In the genomic region with DNA sequence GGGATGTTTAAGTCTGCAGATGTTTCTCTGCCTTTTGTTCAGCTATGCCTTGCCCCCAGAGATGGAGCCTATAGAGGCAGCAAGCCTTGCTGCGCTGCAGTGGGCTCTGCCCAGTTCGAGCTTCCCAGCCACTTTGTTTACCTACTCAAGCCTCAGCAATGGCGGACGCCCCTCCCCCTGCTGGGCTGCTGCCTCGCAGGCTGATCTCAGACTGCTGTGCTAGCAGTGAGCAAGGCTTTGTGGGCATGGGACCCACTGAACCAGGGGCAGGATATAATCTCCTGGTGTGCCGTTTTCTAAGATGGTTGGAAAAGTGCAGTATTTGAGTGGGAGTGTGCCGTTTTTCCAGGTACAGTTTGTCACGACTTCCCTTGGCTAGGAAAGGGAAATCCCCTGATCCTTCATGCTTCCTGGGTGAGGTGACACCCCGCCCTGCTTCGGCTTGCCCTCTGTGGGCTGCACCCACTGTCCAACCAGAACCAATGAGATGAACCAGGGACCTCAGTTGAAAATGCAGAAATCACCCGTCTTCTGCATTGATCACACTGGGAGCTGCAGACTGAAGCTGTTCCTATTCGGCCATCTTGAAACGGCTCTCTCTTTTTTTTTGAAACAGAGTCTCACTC, we compare ENCODE assay signal across 1 cellular context.
TF ChIP-seq lines count a peak whose summit lies in the region.

No MANE protein-coding gene starts in this region.

TF ChIP-seq in HepG2, 621 proteins besides CTCF, POLR2A, EP300 and RAD21 (continued from another document and continues in another):
- TF ChIP-seq, protein P1, sequence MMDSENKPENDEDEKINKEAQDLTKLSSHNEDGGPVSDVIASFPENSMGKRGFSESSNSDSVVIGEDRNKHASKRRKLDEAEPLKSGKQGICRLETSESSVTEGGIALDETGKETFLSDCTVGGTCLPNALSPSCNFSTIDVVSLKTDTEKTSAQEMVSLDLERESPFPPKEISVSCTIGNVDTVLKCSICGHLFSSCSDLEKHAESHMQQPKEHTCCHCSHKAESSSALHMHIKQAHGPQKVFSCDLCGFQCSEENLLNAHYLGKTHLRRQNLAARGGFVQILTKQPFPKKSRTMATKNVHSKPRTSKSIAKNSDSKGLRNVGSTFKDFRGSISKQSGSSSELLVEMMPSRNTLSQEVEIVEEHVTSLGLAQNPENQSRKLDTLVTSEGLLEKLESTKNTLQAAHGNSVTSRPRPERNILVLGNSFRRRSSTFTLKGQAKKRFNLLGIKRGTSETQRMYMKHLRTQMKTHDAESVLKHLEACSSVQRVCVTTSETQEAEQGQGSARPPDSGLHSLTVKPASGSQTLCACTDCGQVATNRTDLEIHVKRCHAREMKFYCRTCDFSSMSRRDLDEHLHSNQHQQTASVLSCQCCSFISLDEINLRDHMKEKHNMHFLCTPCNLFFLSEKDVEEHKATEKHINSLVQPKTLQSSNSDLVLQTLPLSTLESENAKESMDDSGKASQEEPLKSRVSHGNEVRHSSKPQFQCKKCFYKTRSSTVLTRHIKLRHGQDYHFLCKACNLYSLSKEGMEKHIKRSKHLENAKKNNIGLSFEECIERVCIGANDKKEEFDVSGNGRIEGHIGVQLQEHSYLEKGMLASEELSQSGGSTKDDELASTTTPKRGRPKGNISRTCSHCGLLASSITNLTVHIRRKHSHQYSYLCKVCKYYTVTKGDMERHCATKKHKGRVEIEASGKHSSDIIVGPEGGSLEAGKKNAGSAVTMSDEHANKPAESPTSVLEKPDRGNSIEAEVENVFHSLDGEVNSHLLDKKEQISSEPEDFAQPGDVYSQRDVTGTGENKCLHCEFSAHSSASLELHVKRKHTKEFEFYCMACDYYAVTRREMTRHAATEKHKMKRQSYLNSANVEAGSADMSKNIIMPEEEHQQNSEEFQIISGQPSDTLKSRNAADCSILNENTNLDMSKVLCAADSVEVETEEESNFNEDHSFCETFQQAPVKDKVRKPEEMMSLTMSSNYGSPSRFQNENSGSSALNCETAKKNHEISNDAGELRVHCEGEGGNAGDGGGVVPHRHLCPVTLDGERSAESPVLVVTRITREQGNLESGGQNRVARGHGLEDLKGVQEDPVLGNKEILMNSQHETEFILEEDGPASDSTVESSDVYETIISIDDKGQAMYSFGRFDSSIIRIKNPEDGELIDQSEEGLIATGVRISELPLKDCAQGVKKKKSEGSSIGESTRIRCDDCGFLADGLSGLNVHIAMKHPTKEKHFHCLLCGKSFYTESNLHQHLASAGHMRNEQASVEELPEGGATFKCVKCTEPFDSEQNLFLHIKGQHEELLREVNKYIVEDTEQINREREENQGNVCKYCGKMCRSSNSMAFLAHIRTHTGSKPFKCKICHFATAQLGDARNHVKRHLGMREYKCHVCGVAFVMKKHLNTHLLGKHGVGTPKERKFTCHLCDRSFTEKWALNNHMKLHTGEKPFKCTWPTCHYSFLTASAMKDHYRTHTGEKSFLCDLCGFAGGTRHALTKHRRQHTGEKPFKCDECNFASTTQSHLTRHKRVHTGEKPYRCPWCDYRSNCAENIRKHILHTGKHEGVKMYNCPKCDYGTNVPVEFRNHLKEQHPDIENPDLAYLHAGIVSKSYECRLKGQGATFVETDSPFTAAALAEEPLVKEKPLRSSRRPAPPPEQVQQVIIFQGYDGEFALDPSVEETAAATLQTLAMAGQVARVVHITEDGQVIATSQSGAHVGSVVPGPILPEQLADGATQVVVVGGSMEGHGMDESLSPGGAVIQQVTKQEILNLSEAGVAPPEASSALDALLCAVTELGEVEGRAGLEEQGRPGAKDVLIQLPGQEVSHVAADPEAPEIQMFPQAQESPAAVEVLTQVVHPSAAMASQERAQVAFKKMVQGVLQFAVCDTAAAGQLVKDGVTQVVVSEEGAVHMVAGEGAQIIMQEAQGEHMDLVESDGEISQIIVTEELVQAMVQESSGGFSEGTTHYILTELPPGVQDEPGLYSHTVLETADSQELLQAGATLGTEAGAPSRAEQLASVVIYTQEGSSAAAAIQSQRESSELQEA (CRISPR knock-in tag; IDR thresholded peaks at IDR 0.05; ENCODE audit: not compliant biosample characterization): no peak
- TF ChIP-seq, protein P2, sequence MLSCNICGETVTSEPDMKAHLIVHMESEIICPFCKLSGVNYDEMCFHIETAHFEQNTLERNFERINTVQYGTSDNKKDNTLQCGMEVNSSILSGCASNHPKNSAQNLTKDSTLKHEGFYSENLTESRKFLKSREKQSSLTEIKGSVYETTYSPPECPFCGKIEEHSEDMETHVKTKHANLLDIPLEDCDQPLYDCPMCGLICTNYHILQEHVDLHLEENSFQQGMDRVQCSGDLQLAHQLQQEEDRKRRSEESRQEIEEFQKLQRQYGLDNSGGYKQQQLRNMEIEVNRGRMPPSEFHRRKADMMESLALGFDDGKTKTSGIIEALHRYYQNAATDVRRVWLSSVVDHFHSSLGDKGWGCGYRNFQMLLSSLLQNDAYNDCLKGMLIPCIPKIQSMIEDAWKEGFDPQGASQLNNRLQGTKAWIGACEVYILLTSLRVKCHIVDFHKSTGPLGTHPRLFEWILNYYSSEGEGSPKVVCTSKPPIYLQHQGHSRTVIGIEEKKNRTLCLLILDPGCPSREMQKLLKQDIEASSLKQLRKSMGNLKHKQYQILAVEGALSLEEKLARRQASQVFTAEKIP (CRISPR knock-in tag; IDR thresholded peaks at IDR 0.05; ENCODE audit: borderline replicate concordance): no peak
- TF ChIP-seq ZNF484 (CRISPR knock-in tag; IDR thresholded peaks at IDR 0.05; ENCODE audit: borderline replicate concordance, low read depth): no peak
- no peak for TF ChIP-seq ZNF431 (CRISPR knock-in tag; IDR thresholded peaks at IDR 0.05; ENCODE audit: borderline replicate concordance, low read depth)
- TF ChIP-seq, protein P3, sequence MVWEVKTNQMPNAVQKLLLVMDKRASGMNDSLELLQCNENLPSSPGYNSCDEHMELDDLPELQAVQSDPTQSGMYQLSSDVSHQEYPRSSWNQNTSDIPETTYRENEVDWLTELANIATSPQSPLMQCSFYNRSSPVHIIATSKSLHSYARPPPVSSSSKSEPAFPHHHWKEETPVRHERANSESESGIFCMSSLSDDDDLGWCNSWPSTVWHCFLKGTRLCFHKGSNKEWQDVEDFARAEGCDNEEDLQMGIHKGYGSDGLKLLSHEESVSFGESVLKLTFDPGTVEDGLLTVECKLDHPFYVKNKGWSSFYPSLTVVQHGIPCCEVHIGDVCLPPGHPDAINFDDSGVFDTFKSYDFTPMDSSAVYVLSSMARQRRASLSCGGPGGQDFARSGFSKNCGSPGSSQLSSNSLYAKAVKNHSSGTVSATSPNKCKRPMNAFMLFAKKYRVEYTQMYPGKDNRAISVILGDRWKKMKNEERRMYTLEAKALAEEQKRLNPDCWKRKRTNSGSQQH (CRISPR knock-in tag; IDR thresholded peaks at IDR 0.05; ENCODE audit: low read depth): 0 out of 2 replicates have a peak, but pooled peaks have one; percentile 28
- TF ChIP-seq ZNF850 (CRISPR knock-in tag; conservative IDR thresholded peaks at IDR 0.05): no peak
- TF ChIP-seq, protein P4, sequence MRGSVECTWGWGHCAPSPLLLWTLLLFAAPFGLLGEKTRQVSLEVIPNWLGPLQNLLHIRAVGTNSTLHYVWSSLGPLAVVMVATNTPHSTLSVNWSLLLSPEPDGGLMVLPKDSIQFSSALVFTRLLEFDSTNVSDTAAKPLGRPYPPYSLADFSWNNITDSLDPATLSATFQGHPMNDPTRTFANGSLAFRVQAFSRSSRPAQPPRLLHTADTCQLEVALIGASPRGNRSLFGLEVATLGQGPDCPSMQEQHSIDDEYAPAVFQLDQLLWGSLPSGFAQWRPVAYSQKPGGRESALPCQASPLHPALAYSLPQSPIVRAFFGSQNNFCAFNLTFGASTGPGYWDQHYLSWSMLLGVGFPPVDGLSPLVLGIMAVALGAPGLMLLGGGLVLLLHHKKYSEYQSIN (CRISPR knock-in tag; IDR thresholded peaks at IDR 0.05; ENCODE audit: borderline replicate concordance): no peak
- no peak for TF ChIP-seq ZSCAN20 (CRISPR knock-in tag; IDR thresholded peaks at IDR 0.05; ENCODE audit: borderline replicate concordance)
- no peak for TF ChIP-seq RXRB (CRISPR knock-in tag; IDR thresholded peaks at IDR 0.05; ENCODE audit: borderline replicate concordance)
- no peak for TF ChIP-seq ATRX (CRISPR knock-in tag; IDR thresholded peaks at IDR 0.05; ENCODE audit: borderline replicate concordance)
- TF ChIP-seq ZNF350 (CRISPR knock-in tag; IDR thresholded peaks at IDR 0.05; ENCODE audit: borderline replicate concordance, low read depth): no peak
- TF ChIP-seq SNAPC2 (CRISPR knock-in tag; IDR thresholded peaks at IDR 0.05): no peak
- TF ChIP-seq, protein P5, sequence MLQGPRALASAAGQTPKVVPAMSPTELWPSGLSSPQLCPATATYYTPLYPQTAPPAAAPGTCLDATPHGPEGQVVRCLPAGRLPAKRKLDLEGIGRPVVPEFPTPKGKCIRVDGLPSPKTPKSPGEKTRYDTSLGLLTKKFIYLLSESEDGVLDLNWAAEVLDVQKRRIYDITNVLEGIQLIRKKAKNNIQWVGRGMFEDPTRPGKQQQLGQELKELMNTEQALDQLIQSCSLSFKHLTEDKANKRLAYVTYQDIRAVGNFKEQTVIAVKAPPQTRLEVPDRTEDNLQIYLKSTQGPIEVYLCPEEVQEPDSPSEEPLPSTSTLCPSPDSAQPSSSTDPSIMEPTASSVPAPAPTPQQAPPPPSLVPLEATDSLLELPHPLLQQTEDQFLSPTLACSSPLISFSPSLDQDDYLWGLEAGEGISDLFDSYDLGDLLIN (CRISPR knock-in tag; IDR thresholded peaks at IDR 0.05; ENCODE audit: borderline replicate concordance): no peak
- TF ChIP-seq CBX5 (CRISPR knock-in tag; IDR thresholded peaks at IDR 0.05; ENCODE audit: borderline replicate concordance): peak; percentile 20; the same call in 1 of the 2 replicates
- TF ChIP-seq KDM5B (CRISPR knock-in tag; IDR thresholded peaks at IDR 0.05; ENCODE audit: borderline replicate concordance): no peak; the same call in 1 of the 2 replicates
- no peak for TF ChIP-seq ELF3 (CRISPR knock-in tag; IDR thresholded peaks at IDR 0.05)
- no peak for TF ChIP-seq ZNF724P (CRISPR knock-in tag; IDR thresholded peaks at IDR 0.05; ENCODE audit: borderline replicate concordance)
- TF ChIP-seq MAZ (IDR thresholded peaks at IDR 0.05; ENCODE audit: borderline replicate concordance, low read depth, low read length): no peak
- no peak for TF ChIP-seq MAZ (CRISPR knock-in tag; IDR thresholded peaks at IDR 0.05; ENCODE audit: low read depth)
- TF ChIP-seq, protein P6, sequence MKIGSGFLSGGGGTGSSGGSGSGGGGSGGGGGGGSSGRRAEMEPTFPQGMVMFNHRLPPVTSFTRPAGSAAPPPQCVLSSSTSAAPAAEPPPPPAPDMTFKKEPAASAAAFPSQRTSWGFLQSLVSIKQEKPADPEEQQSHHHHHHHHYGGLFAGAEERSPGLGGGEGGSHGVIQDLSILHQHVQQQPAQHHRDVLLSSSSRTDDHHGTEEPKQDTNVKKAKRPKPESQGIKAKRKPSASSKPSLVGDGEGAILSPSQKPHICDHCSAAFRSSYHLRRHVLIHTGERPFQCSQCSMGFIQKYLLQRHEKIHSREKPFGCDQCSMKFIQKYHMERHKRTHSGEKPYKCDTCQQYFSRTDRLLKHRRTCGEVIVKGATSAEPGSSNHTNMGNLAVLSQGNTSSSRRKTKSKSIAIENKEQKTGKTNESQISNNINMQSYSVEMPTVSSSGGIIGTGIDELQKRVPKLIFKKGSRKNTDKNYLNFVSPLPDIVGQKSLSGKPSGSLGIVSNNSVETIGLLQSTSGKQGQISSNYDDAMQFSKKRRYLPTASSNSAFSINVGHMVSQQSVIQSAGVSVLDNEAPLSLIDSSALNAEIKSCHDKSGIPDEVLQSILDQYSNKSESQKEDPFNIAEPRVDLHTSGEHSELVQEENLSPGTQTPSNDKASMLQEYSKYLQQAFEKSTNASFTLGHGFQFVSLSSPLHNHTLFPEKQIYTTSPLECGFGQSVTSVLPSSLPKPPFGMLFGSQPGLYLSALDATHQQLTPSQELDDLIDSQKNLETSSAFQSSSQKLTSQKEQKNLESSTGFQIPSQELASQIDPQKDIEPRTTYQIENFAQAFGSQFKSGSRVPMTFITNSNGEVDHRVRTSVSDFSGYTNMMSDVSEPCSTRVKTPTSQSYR (CRISPR knock-in tag; IDR thresholded peaks at IDR 0.05; ENCODE audit: borderline replicate concordance): peak; percentile 92
- no peak for TF ChIP-seq FOXC1 (CRISPR knock-in tag; IDR thresholded peaks at IDR 0.05; ENCODE audit: borderline replicate concordance)
- TF ChIP-seq, protein P7, sequence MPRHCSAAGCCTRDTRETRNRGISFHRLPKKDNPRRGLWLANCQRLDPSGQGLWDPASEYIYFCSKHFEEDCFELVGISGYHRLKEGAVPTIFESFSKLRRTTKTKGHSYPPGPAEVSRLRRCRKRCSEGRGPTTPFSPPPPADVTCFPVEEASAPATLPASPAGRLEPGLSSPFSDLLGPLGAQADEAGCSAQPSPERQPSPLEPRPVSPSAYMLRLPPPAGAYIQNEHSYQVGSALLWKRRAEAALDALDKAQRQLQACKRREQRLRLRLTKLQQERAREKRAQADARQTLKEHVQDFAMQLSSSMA (CRISPR knock-in tag; IDR thresholded peaks at IDR 0.05): no peak
- no peak for TF ChIP-seq HES4 (CRISPR knock-in tag; IDR thresholded peaks at IDR 0.05; ENCODE audit: borderline replicate concordance)
- TF ChIP-seq, protein P8, sequence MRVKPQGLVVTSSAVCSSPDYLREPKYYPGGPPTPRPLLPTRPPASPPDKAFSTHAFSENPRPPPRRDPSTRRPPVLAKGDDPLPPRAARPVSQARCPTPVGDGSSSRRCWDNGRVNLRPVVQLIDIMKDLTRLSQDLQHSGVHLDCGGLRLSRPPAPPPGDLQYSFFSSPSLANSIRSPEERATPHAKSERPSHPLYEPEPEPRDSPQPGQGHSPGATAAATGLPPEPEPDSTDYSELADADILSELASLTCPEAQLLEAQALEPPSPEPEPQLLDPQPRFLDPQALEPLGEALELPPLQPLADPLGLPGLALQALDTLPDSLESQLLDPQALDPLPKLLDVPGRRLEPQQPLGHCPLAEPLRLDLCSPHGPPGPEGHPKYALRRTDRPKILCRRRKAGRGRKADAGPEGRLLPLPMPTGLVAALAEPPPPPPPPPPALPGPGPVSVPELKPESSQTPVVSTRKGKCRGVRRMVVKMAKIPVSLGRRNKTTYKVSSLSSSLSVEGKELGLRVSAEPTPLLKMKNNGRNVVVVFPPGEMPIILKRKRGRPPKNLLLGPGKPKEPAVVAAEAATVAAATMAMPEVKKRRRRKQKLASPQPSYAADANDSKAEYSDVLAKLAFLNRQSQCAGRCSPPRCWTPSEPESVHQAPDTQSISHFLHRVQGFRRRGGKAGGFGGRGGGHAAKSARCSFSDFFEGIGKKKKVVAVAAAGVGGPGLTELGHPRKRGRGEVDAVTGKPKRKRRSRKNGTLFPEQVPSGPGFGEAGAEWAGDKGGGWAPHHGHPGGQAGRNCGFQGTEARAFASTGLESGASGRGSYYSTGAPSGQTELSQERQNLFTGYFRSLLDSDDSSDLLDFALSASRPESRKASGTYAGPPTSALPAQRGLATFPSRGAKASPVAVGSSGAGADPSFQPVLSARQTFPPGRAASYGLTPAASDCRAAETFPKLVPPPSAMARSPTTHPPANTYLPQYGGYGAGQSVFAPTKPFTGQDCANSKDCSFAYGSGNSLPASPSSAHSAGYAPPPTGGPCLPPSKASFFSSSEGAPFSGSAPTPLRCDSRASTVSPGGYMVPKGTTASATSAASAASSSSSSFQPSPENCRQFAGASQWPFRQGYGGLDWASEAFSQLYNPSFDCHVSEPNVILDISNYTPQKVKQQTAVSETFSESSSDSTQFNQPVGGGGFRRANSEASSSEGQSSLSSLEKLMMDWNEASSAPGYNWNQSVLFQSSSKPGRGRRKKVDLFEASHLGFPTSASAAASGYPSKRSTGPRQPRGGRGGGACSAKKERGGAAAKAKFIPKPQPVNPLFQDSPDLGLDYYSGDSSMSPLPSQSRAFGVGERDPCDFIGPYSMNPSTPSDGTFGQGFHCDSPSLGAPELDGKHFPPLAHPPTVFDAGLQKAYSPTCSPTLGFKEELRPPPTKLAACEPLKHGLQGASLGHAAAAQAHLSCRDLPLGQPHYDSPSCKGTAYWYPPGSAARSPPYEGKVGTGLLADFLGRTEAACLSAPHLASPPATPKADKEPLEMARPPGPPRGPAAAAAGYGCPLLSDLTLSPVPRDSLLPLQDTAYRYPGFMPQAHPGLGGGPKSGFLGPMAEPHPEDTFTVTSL (CRISPR knock-in tag; IDR thresholded peaks at IDR 0.05; ENCODE audit: borderline replicate concordance): no peak
- no peak for TF ChIP-seq ZFP90 (CRISPR knock-in tag; IDR thresholded peaks at IDR 0.05; ENCODE audit: borderline replicate concordance)
